Comparison of ENCODE assay signal across 21 cellular contexts in genomic region chr5:59828623-59829022, GRCh38.
DNase-seq lines count a peak whose midpoint lies in the region; ATAC-seq and TF ChIP-seq lines count a peak whose summit lies in the region.
"Had no signal": no experiment of that assay in that cellular context is flagged by ENCODE, and none has a peak within 500 bp of the region (broad histone marks: within the 10 kb centered on the region; RNA-seq: fewer than 3 reads in every experiment).

No MANE protein-coding gene starts in this region.

- ATAC-seq in IMR-90 (ENCODE audit: low read depth) (no peak), HG02588 (IDR thresholded peaks at IDR 0.05; ENCODE audit: unreplicated experiment) (no peak)
- ATAC-seq: CD8-positive, alpha-beta T cell; GM12878 had no signal

- H4K8ac ChIP-seq in IMR-90 (ENCODE audit: low read depth in 2 of 2, low read length in 2 of 2): no peak overlapping the region; a peak in 1 of 4 replicates
- no peak overlapping the region for H4K8ac ChIP-seq in mesendoderm (ENCODE audit: low read depth, low read length)

- H3K79me2 ChIP-seq in mesendoderm (ENCODE audit: control insufficient read depth, insufficient read depth, low read length): no peaks in the 10 kb centered on the region

- H3K9me1 ChIP-seq in IMR-90 (ENCODE audit: insufficient read depth, low read length): 0 out of 2 replicates have a peak, but pooled peaks cover 3% of the 10 kb centered on the region

- H2AK9ac ChIP-seq in IMR-90 (replicated peaks; ENCODE audit: low read depth, low read length, poor library complexity): no peak overlapping the region

- no peak overlapping the region for H3K14ac ChIP-seq in IMR-90 (replicated peaks; ENCODE audit: low read depth, low read length)

- no peak overlapping the region for H3K27ac ChIP-seq in IMR-90 (ENCODE audit: insufficient read depth, low read length)
- H3K27ac ChIP-seq in mesendoderm (ENCODE audit: low read depth, low read length): no peak overlapping the region
- H3K27ac ChIP-seq in uterus: no peak overlapping the region
- H3K27ac ChIP-seq: C4-2B had no signal

- DNase-seq in IMR-90: no peak
- DNase-seq in astrocyte of the hippocampus (ENCODE audit: low read depth, low spot score): peak; percentile 22
- DNase-seq in mesendoderm: no peak
- peak; percentile 16 to 19 for DNase-seq in uterus
- DNase-seq in head of caudate nucleus: no peak
- no peak for DNase-seq in SK-N-DZ (ENCODE audit: low spot score)
- DNase-seq: CD8-positive, alpha-beta T cell; DMS 273 treated with DMSO at 0.1 percent for 48 hours; DMS79; GDM1; KG1; MG63; NCI-H1417; NCI-H1694; NCI-H2029 treated with DMSO at 0.1 percent for 48 hours; NCI-H526 treated with DMSO at 0.1 percent for 48 hours; RPMI8226; SW 1271 had no signal

- H4K91ac ChIP-seq in IMR-90 (ENCODE audit: insufficient read depth, low read depth, low read length): no peak overlapping the region

- H2AFZ ChIP-seq in IMR-90 (replicated peaks; ENCODE audit: low read length, poor library complexity): no peak overlapping the region

- H3K4me3 ChIP-seq in IMR-90 (ENCODE audit: insufficient read depth, low read depth, low read length) (no peak overlapping the region), mesendoderm (ENCODE audit: low read length) (no peak overlapping the region), uterus (no peak overlapping the region)
- H3K4me3 ChIP-seq: GM12878, MG63 had no signal

- H3K27me3 ChIP-seq in IMR-90 (ENCODE audit: control insufficient read depth, insufficient read depth, low read length) (no peaks in the 10 kb centered on the region; the same call in 1 of the 2 replicates), mesendoderm (ENCODE audit: insufficient read depth, low read length, poor library complexity) (no peaks in the 10 kb centered on the region), uterus (no peaks in the 10 kb centered on the region)
- H3K27me3 ChIP-seq: MG63 had no signal

- H2BK20ac ChIP-seq in IMR-90 (ENCODE audit: low read depth, low read length): peak overlapping the region; percentile 34; the same call in 1 of the 2 replicates

- dilution Hi-C loops in IMR-90 (cut with HindIII; ENCODE audit: low sequenced_read_pairs, unreplicated experiment): no loop called here

- no peak overlapping the region for H2AK5ac ChIP-seq in IMR-90 (ENCODE audit: low read depth, low read length)
- no peak overlapping the region for H2AK5ac ChIP-seq in mesendoderm (ENCODE audit: low read length)

- no peaks in the 10 kb centered on the region for H3K9me3 ChIP-seq in IMR-90 (ENCODE audit: control insufficient read depth, insufficient read depth, low read length)
- H3K9me3 ChIP-seq in uterus: no peaks in the 10 kb centered on the region
- H3K9me3 ChIP-seq: MG63 had no signal

- no peak for TF ChIP-seq RAD21 in IMR-90 (IDR thresholded peaks at IDR 0.05; ENCODE audit: low read length)

- in situ Hi-C loops in IMR-90 (cut with MboI; ENCODE audit: low sequenced_read_pairs): no loop called here

- H3K4me2 ChIP-seq in IMR-90 (ENCODE audit: low read depth, low read length) (no peak overlapping the region), mesendoderm (ENCODE audit: low read length) (no peak overlapping the region)

- CTCF ChIA-PET in IMR-90 (lab: Yijun Ruan, JAX): no interaction called here

- H3K23ac ChIP-seq in IMR-90 (ENCODE audit: low read depth, low read length): no peak overlapping the region
- H3K23ac ChIP-seq in mesendoderm (ENCODE audit: low read length): no peak overlapping the region

- TF ChIP-seq POLR2A in IMR-90 (IDR thresholded peaks at IDR 0.05; ENCODE audit: low read depth, low read length): no peak
- no peak for TF ChIP-seq POLR2A in uterus (IDR thresholded peaks at IDR 0.05)

- H4K20me1 ChIP-seq in IMR-90 (ENCODE audit: insufficient read depth, low read length): no peaks in the 10 kb centered on the region

- H3K36me3 ChIP-seq in IMR-90 (ENCODE audit: control insufficient read depth, insufficient read depth, low read length): no peaks in the 10 kb centered on the region
- H3K36me3 ChIP-seq in mesendoderm (ENCODE audit: control insufficient read depth, insufficient read depth, low read length): no peaks in the 10 kb centered on the region
- no peaks in the 10 kb centered on the region for H3K36me3 ChIP-seq in uterus
- H3K36me3 ChIP-seq: MG63 had no signal

- POLR2A ChIA-PET in IMR-90 (lab: Charles Lee; ENCODE audit: unreplicated experiment): no interaction called here

- WGBS in IMR-90 (ENCODE audit: extremely low coverage in 2 of 2, insufficient read length in 1 of 2), 2 experiments: no CpG with 5 or more reads among the region's 3 CpGs
- WGBS in mesendoderm (ENCODE audit: extremely low coverage, insufficient coverage, low lambda C conversion rate): no CpG with 5 or more reads among the region's 3 CpGs

- H3K9ac ChIP-seq in IMR-90 (ENCODE audit: low read depth, low read length) (no peak overlapping the region), mesendoderm (ENCODE audit: low read length) (no peak overlapping the region)

- H3K4ac ChIP-seq in IMR-90 (ENCODE audit: low read depth, low read length) (no peak overlapping the region), mesendoderm (ENCODE audit: low read depth, low read length) (no peak overlapping the region)

- H4K5ac ChIP-seq in IMR-90 (ENCODE audit: low read depth, low read length) (no peak overlapping the region), mesendoderm (ENCODE audit: low read length) (no peak overlapping the region)

- no peak overlapping the region for H3K56ac ChIP-seq in IMR-90 (ENCODE audit: extremely low read depth, insufficient read depth, low read length)
- H3K56ac ChIP-seq in mesendoderm (ENCODE audit: low read length): no peak overlapping the region

- BruUV-seq in IMR-90 (replicated peaks; lab: Mats Ljungman, UMichigan): no TSS peak

- no peak for TF ChIP-seq CTCF in IMR-90 (conservative IDR thresholded peaks at IDR 0.05; ENCODE audit: low read depth, low read length)
- TF ChIP-seq CTCF in uterus (IDR thresholded peaks at IDR 0.05): no peak

- H2BK120ac ChIP-seq in IMR-90 (ENCODE audit: low read depth, low read length) (peak overlapping the region; percentile 10; the same call in 1 of the 2 replicates), mesendoderm (ENCODE audit: low read depth, low read length) (peak overlapping the region; percentile 28)

- H2BK5ac ChIP-seq in IMR-90 (ENCODE audit: low read depth, low read length, poor library complexity, severe bottlenecking) (no peak overlapping the region), mesendoderm (ENCODE audit: low read length) (no peak overlapping the region)

- H3K4me1 ChIP-seq in IMR-90 (ENCODE audit: control insufficient read depth, insufficient read depth, low read length) (peaks cover 12% of the 10 kb centered on the region), mesendoderm (ENCODE audit: control insufficient read depth, low read depth, low read length) (no peaks in the 10 kb centered on the region), uterus (no peaks in the 10 kb centered on the region)

- H3K18ac ChIP-seq in IMR-90 (ENCODE audit: low read depth, low read length) (peak overlapping the region; percentile 52; the same call in 1 of the 2 replicates), mesendoderm (ENCODE audit: low read length) (peak overlapping the region; percentile 51)

- intact Hi-C loops in IMR-90 (cut with micrococcal nuclease): no loop called here
- intact Hi-C loops in uterus (cut with DNase I; ENCODE audit: low total_unique reads): no loop called here
- intact Hi-C loops in head of caudate nucleus (cut with DNase I): no loop called here

- H3K79me1 ChIP-seq in IMR-90 (ENCODE audit: low read depth in 1 of 2, low read length in 2 of 2) (no peaks in the 10 kb centered on the region), mesendoderm (ENCODE audit: low read length) (no peaks in the 10 kb centered on the region)

- H2BK15ac ChIP-seq in IMR-90 (ENCODE audit: low read depth, low read length) (peak overlapping the region; percentile 26; the same call in 1 of the 3 replicates), mesendoderm (replicated peaks; ENCODE audit: low read depth) (no peak overlapping the region)

TF ChIP-seq in IMR-90, 13 proteins besides CTCF, POLR2A, EP300 and RAD21:
- TF ChIP-seq MAZ (IDR thresholded peaks at IDR 0.05; ENCODE audit: borderline replicate concordance, low read depth, low read length): no peak
- no peak for TF ChIP-seq BHLHE40 (IDR thresholded peaks at IDR 0.05; ENCODE audit: low read depth, low read length)
- TF ChIP-seq MXI1 (IDR thresholded peaks at IDR 0.05; ENCODE audit: borderline replicate concordance, low read depth, low read length): no peak
- no peak for TF ChIP-seq ELK1 (IDR thresholded peaks at IDR 0.05; ENCODE audit: borderline replicate concordance, low read depth, low read length)
- TF ChIP-seq RCOR1 (IDR thresholded peaks at IDR 0.05; ENCODE audit: insufficient replicate concordance, low read length): no peak
- TF ChIP-seq USF2 (IDR thresholded peaks at IDR 0.05; ENCODE audit: low read depth, low read length): no peak
- no peak for TF ChIP-seq RFX5 (IDR thresholded peaks at IDR 0.05; ENCODE audit: low read depth, low read length)
- TF ChIP-seq NFE2L2 (IDR thresholded peaks at IDR 0.05; ENCODE audit: low read depth, low read length): no peak
- no peak for TF ChIP-seq FOS (IDR thresholded peaks at IDR 0.05; ENCODE audit: low read depth, low read length)
- TF ChIP-seq CHD1 (IDR thresholded peaks at IDR 0.05; ENCODE audit: low read depth, low read length): no peak
- no peak for TF ChIP-seq CEBPB (IDR thresholded peaks at IDR 0.05; ENCODE audit: low read depth, low read length)
- no peak for TF ChIP-seq MAFK (IDR thresholded peaks at IDR 0.05; ENCODE audit: low read depth, low read length)
- TF ChIP-seq SMC3 (IDR thresholded peaks at IDR 0.05; ENCODE audit: low read depth, low read length): no peak

Comparison
In these comparisons a context has a peak if more than half of its experiments do, and no peak if none do; other contexts are left out.
1. DNase-seq: peak in astrocyte of the hippocampus (single experiment) and uterus (2 of 2); none in IMR-90 (single experiment), mesendoderm (single experiment), head of caudate nucleus (0 of 42) and SK-N-DZ (single experiment).